ENCODE assay signal across 3 cellular contexts in the genomic region with DNA sequence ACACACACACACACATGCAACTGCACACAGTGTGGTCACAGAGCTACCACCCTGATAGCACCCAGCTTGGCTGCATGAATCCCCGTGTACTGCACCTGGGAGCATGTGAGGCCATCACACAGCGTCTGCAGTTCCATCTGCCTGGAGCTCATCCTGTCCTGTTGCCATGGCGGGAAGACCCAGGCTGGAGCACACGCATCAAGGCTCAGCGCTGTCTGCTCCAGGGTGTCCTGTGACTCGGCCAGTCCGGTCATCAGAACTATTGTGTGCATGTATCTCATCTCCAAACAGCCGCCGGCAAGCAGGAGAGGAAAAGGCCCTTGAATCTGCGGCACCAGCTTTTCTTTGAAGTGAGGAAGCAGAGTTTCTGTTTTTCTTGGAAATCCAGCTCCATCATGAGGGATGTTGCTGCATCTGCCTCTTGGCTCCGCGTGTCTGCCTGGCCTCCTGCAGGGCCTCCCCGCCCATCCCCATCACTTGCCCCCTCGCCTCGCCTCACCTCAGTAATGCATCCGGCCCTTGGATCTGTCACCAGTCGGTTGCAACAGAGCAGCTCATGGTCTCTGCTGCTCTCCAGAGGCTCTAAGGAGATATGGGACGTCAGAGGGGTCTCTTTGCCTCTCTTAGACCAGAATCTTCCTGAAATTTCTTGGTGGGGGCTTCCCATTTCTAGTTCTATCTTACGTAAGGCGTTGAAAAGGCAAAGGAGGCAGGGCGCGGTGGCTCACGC.
TF ChIP-seq lines count a peak whose summit lies in the region.

No MANE protein-coding gene starts in this region.

TF ChIP-seq in SK-N-SH, 30 proteins besides CTCF, POLR2A, EP300 and RAD21:
- no peak for TF ChIP-seq FOXM1 (IDR thresholded peaks at IDR 0.05; ENCODE audit: low read depth)
TF ChIP-seq in SK-N-SH: peak in this region for 0.

TF ChIP-seq in SK-N-SH treated with all-trans-retinoic acid at 6 μM for 48 hours, 23 proteins besides CTCF, POLR2A, EP300 and RAD21:
- no peak for TF ChIP-seq TCF4 (CRISPR knock-in tag; IDR thresholded peaks at IDR 0.05; ENCODE audit: borderline replicate concordance)
- TF ChIP-seq BACH2 (CRISPR knock-in tag; IDR thresholded peaks at IDR 0.05; ENCODE audit: borderline replicate concordance), result no peak
- no peak for TF ChIP-seq ZC3H10 (CRISPR knock-in tag; IDR thresholded peaks at IDR 0.05)
- TF ChIP-seq, protein P1, sequence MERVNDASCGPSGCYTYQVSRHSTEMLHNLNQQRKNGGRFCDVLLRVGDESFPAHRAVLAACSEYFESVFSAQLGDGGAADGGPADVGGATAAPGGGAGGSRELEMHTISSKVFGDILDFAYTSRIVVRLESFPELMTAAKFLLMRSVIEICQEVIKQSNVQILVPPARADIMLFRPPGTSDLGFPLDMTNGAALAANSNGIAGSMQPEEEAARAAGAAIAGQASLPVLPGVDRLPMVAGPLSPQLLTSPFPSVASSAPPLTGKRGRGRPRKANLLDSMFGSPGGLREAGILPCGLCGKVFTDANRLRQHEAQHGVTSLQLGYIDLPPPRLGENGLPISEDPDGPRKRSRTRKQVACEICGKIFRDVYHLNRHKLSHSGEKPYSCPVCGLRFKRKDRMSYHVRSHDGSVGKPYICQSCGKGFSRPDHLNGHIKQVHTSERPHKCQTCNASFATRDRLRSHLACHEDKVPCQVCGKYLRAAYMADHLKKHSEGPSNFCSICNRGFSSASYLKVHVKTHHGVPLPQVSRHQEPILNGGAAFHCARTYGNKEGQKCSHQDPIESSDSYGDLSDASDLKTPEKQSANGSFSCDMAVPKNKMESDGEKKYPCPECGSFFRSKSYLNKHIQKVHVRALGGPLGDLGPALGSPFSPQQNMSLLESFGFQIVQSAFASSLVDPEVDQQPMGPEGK (CRISPR knock-in tag; IDR thresholded peaks at IDR 0.05; ENCODE audit: borderline replicate concordance), result no peak
- TF ChIP-seq, protein P2, sequence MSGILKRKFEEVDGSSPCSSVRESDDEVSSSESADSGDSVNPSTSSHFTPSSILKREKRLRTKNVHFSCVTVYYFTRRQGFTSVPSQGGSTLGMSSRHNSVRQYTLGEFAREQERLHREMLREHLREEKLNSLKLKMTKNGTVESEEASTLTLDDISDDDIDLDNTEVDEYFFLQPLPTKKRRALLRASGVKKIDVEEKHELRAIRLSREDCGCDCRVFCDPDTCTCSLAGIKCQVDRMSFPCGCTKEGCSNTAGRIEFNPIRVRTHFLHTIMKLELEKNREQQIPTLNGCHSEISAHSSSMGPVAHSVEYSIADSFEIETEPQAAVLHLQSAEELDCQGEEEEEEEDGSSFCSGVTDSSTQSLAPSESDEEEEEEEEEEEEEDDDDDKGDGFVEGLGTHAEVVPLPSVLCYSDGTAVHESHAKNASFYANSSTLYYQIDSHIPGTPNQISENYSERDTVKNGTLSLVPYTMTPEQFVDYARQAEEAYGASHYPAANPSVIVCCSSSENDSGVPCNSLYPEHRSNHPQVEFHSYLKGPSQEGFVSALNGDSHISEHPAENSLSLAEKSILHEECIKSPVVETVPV (CRISPR knock-in tag; IDR thresholded peaks at IDR 0.05), result no peak
- no peak for TF ChIP-seq PPARA (CRISPR knock-in tag; IDR thresholded peaks at IDR 0.05; ENCODE audit: borderline replicate concordance)
- TF ChIP-seq SNAI2 (CRISPR knock-in tag; IDR thresholded peaks at IDR 0.05), result no peak
- TF ChIP-seq OSR1 (CRISPR knock-in tag; IDR thresholded peaks at IDR 0.05), result no peak
- TF ChIP-seq ZNF565 (CRISPR knock-in tag; conservative IDR thresholded peaks at IDR 0.05; ENCODE audit: low read depth), result no peak
- no peak for TF ChIP-seq ZNF70 (CRISPR knock-in tag; IDR thresholded peaks at IDR 0.05)
- no peak for TF ChIP-seq ZNF8 (CRISPR knock-in tag; IDR thresholded peaks at IDR 0.05)
- TF ChIP-seq, protein P3, sequence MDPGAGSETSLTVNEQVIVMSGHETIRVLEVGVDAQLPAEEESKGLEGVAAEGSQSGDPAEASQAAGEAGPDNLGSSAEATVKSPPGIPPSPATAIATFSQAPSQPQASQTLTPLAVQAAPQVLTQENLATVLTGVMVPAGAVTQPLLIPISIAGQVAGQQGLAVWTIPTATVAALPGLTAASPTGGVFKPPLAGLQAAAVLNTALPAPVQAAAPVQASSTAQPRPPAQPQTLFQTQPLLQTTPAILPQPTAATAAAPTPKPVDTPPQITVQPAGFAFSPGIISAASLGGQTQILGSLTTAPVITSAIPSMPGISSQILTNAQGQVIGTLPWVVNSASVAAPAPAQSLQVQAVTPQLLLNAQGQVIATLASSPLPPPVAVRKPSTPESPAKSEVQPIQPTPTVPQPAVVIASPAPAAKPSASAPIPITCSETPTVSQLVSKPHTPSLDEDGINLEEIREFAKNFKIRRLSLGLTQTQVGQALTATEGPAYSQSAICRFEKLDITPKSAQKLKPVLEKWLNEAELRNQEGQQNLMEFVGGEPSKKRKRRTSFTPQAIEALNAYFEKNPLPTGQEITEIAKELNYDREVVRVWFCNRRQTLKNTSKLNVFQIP (CRISPR knock-in tag; IDR thresholded peaks at IDR 0.05; ENCODE audit: borderline replicate concordance, low read depth), result no peak
- no peak for TF ChIP-seq ARNTL (CRISPR knock-in tag; IDR thresholded peaks at IDR 0.05; ENCODE audit: borderline replicate concordance, low read depth)
- no peak for TF ChIP-seq GLIS3 (CRISPR knock-in tag; IDR thresholded peaks at IDR 0.05)
- no peak for TF ChIP-seq ISL1 (CRISPR knock-in tag; IDR thresholded peaks at IDR 0.05)
- TF ChIP-seq RARB (CRISPR knock-in tag; IDR thresholded peaks at IDR 0.05), result no peak
- TF ChIP-seq, protein P4, sequence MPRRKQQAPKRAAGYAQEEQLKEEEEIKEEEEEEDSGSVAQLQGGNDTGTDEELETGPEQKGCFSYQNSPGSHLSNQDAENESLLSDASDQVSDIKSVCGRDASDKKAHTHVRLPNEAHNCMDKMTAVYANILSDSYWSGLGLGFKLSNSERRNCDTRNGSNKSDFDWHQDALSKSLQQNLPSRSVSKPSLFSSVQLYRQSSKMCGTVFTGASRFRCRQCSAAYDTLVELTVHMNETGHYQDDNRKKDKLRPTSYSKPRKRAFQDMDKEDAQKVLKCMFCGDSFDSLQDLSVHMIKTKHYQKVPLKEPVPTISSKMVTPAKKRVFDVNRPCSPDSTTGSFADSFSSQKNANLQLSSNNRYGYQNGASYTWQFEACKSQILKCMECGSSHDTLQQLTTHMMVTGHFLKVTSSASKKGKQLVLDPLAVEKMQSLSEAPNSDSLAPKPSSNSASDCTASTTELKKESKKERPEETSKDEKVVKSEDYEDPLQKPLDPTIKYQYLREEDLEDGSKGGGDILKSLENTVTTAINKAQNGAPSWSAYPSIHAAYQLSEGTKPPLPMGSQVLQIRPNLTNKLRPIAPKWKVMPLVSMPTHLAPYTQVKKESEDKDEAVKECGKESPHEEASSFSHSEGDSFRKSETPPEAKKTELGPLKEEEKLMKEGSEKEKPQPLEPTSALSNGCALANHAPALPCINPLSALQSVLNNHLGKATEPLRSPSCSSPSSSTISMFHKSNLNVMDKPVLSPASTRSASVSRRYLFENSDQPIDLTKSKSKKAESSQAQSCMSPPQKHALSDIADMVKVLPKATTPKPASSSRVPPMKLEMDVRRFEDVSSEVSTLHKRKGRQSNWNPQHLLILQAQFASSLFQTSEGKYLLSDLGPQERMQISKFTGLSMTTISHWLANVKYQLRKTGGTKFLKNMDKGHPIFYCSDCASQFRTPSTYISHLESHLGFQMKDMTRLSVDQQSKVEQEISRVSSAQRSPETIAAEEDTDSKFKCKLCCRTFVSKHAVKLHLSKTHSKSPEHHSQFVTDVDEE (CRISPR knock-in tag; IDR thresholded peaks at IDR 0.05), result no peak
- no peak for TF ChIP-seq TOX (CRISPR knock-in tag; IDR thresholded peaks at IDR 0.05; ENCODE audit: borderline replicate concordance)
TF ChIP-seq in SK-N-SH treated with all-trans-retinoic acid at 6 μM for 48 hours: peak in this region for 0.

TF ChIP-seq in WTC11, 78 proteins besides CTCF, POLR2A, EP300 and RAD21:
- TF ChIP-seq, protein P5, sequence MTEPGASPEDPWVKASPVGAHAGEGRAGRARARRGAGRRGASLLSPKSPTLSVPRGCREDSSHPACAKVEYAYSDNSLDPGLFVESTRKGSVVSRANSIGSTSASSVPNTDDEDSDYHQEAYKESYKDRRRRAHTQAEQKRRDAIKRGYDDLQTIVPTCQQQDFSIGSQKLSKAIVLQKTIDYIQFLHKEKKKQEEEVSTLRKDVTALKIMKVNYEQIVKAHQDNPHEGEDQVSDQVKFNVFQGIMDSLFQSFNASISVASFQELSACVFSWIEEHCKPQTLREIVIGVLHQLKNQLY (CRISPR knock-in tag; IDR thresholded peaks at IDR 0.05), result no peak
- TF ChIP-seq ZNF263 (CRISPR knock-in tag; IDR thresholded peaks at IDR 0.05; ENCODE audit: low read depth), result no peak
TF ChIP-seq in WTC11: peak in this region for 0.
